19 cellular contexts compared by ENCODE assay signal in genomic region chr13:44276061-44276460, GRCh38.
DNase-seq lines count a peak whose midpoint lies in the region; ATAC-seq and TF ChIP-seq lines count a peak whose summit lies in the region.
"Had no signal": no experiment of that assay in that cellular context is flagged by ENCODE, and none has a peak within 500 bp of the region (broad histone marks: within the 10 kb centered on the region; RNA-seq: fewer than 3 reads in every experiment).

No MANE protein-coding gene starts in this region.

- no peak overlapping the region for H3K4me3 Mint-ChIP-seq in CD8-positive, alpha-beta T cell
- peak overlapping the region; percentile 53 to 81 (median 73) for H3K4me3 Mint-ChIP-seq in naive B cell

- no peaks in the 10 kb centered on the region for H4K20me1 ChIP-seq in BLaER1 treated with 17β-estradiol and CSF1 and Interleukin-3, amounts not matched to agents 10 nM and 100 nM

- no peak for ATAC-seq in CD8-positive, alpha-beta T cell
- ATAC-seq in naive B cell (ENCODE audit: low read depth in 2 of 2), result peak; percentile 85
- ATAC-seq: activated T-helper 17 cell treated with anti-CD3 and anti-CD28 coated beads, Interleukin-2, amount 50 U/mL, for 72 hours had no signal

- DNase-seq in CD8-positive, alpha-beta T cell, result no peak
- DNase-seq in naive B cell (peak; percentile 81), suprapubic skin (ENCODE audit: low spot score in 2 of 2) (no peak), hippocampal formation (lab: John Stamatoyannopoulos, UW) (no peak), occipital lobe (lab: John Stamatoyannopoulos, UW) (no peak)
- DNase-seq: activated CD4-positive, CD25-positive, alpha-beta regulatory T cell treated with anti-CD3 and anti-CD28 coated beads, Interleukin-2, amount 50 U/mL, for 72 hours; amygdala; dorsolateral prefrontal cortex; foreskin melanocyte; Kasumi-1; mesenchymal stem cell; NCI-H1105; NCI-H774; T1000 had no signal

- H3K4me1 ChIP-seq in BLaER1 treated with 17β-estradiol and CSF1 and Interleukin-3, amounts not matched to agents 10 nM and 100 nM, result peaks cover 35 to 74% (median 62%) of the 10 kb centered on the region in 10 experiments
- H3K4me1 ChIP-seq in CD8-positive, alpha-beta T cell (ENCODE audit: insufficient read depth, low read length), result peaks cover 35% of the 10 kb centered on the region
- H3K4me1 ChIP-seq in suprapubic skin, result peaks cover 24% of the 10 kb centered on the region

- no peak for TF ChIP-seq EP300 in suprapubic skin (IDR thresholded peaks at IDR 0.05)

- CTCF ChIA-PET in CD8-positive, alpha-beta T cell (lab: Charles Lee), result no interaction called here

- peaks cover 0 to 6% (median 0%) of the 10 kb centered on the region in 11 experiments; a peak in 1 of 22 replicates for H3K9me3 ChIP-seq in BLaER1 treated with 17β-estradiol and CSF1 and Interleukin-3, amounts not matched to agents 10 nM and 100 nM (replicated peaks in 1 of 11)
- no peaks in the 10 kb centered on the region for H3K9me3 ChIP-seq in CD8-positive, alpha-beta T cell (ENCODE audit: low read length)
- no peaks in the 10 kb centered on the region for H3K9me3 ChIP-seq in suprapubic skin
- H3K9me3 ChIP-seq: Peyer's patch, thoracic aorta had no signal

- H3K36me3 ChIP-seq in BLaER1 treated with 17β-estradiol and CSF1 and Interleukin-3, amounts not matched to agents 10 nM and 100 nM, result no peaks in the 10 kb centered on the region
- H3K36me3 ChIP-seq in CD8-positive, alpha-beta T cell (ENCODE audit: insufficient read depth, low read length), result no peaks in the 10 kb centered on the region
- H3K36me3 ChIP-seq in suprapubic skin, result no peaks in the 10 kb centered on the region
- H3K36me3 ChIP-seq: Peyer's patch, thoracic aorta had no signal

- H3K27ac ChIP-seq in BLaER1 treated with 17β-estradiol and CSF1 and Interleukin-3, amounts not matched to agents 10 nM and 100 nM, result no peak overlapping the region; a peak in 1 of 22 replicates
- no peak overlapping the region for H3K27ac ChIP-seq in CD8-positive, alpha-beta T cell (ENCODE audit: low read depth, low read length)
- no peak overlapping the region for H3K27ac ChIP-seq in suprapubic skin
- H3K27ac ChIP-seq: thoracic aorta had no signal

- peak overlapping the region; percentile 98 for H3K27ac Mint-ChIP-seq in CD8-positive, alpha-beta T cell
- H3K27ac Mint-ChIP-seq in naive B cell, result peak overlapping the region; percentile 88 to 99 (median 94)
- H3K27ac Mint-ChIP-seq: activated T-helper 17 cell treated with anti-CD3 and anti-CD28 coated beads, Interleukin-2, amount 50 U/mL, for 72 hours had no signal

- peaks cover 51% of the 10 kb centered on the region for H3K4me1 Mint-ChIP-seq in CD8-positive, alpha-beta T cell (ENCODE audit: low read depth)
- H3K4me1 Mint-ChIP-seq in naive B cell, result peaks cover 36 to 51% (median 46%) of the 10 kb centered on the region in 3 donors

- TF ChIP-seq POLR2A in Raji (IDR thresholded peaks at IDR 0.05; ENCODE audit: insufficient read depth, low read depth, low read length), result peak; percentile 55
- no peak for TF ChIP-seq POLR2A in suprapubic skin (IDR thresholded peaks at IDR 0.05)

- WGBS in suprapubic skin, result 67% methylated on average over 3 of the region's 3 CpGs

- H3K4me2 ChIP-seq in BLaER1 treated with 17β-estradiol and CSF1 and Interleukin-3, amounts not matched to agents 10 nM and 100 nM, result peak overlapping the region in 10 of 11 experiments; percentile 16 to 87 (median 73); a peak in 18 of 22 replicates

- H3K36me3 Mint-ChIP-seq in CD8-positive, alpha-beta T cell, result peaks cover 3% of the 10 kb centered on the region
- H3K36me3 Mint-ChIP-seq in naive B cell, result peaks cover 0 to 16% of the 10 kb centered on the region in 2 donors

- H3K27me3 Mint-ChIP-seq in CD8-positive, alpha-beta T cell (ENCODE audit: low read depth), result peaks cover 6% of the 10 kb centered on the region
- no peaks in the 10 kb centered on the region for H3K27me3 Mint-ChIP-seq in naive B cell

- no peak for TF ChIP-seq CTCF in CD8-positive, alpha-beta T cell (IDR thresholded peaks at IDR 0.05)
- no peak for TF ChIP-seq CTCF in suprapubic skin (IDR thresholded peaks at IDR 0.05)

- H3K27me3 ChIP-seq in BLaER1 treated with 17β-estradiol and CSF1 and Interleukin-3, amounts not matched to agents 10 nM and 100 nM, result peaks cover 0 to 5% (median 0%) of the 10 kb centered on the region in 11 experiments; a peak in 1 of 22 replicates
- no peaks in the 10 kb centered on the region for H3K27me3 ChIP-seq in CD8-positive, alpha-beta T cell (ENCODE audit: insufficient read depth, low read length)
- no peaks in the 10 kb centered on the region for H3K27me3 ChIP-seq in suprapubic skin
- H3K27me3 ChIP-seq: dorsolateral prefrontal cortex, Peyer's patch had no signal

- H3K9me3 Mint-ChIP-seq in CD8-positive, alpha-beta T cell, result peaks cover 2% of the 10 kb centered on the region
- H3K9me3 Mint-ChIP-seq in naive B cell, result peaks cover 0 to 9% (median 2%) of the 10 kb centered on the region in 7 donors

- intact Hi-C loops in CD8-positive, alpha-beta T cell (cut with DNase I, micrococcal nuclease), result loop anchor here (10.0 kb wide), 2 partner anchors 401 to 849 kb away; partner anchors contain the start of genes CCDC122 (in 1 of the 2), GTF2F2 (in 1 of the 2) and LACC1 (in 1 of the 2)

- H3K4me3 ChIP-seq in BLaER1 treated with 17β-estradiol and CSF1 and Interleukin-3, amounts not matched to agents 10 nM and 100 nM, result no peak overlapping the region
- no peak overlapping the region for H3K4me3 ChIP-seq in CD8-positive, alpha-beta T cell (ENCODE audit: low read depth, low read length)
- H3K4me3 ChIP-seq in suprapubic skin, result no peak overlapping the region
- H3K4me3 ChIP-seq: dorsolateral prefrontal cortex, Peyer's patch, thoracic aorta had no signal

- POLR2A ChIA-PET in CD8-positive, alpha-beta T cell (lab: Charles Lee), result no interaction called here

- H3K9ac ChIP-seq in BLaER1 treated with 17β-estradiol and CSF1 and Interleukin-3, amounts not matched to agents 10 nM and 100 nM, result no peak overlapping the region
